1 cellular context compared by ENCODE assay signal in genomic region chr9:113462781-113463286, GRCh38.
TF ChIP-seq lines count a peak whose summit lies in the region.

No MANE protein-coding gene starts in this region.

TF ChIP-seq in H1, 55 proteins besides CTCF, POLR2A, EP300 and RAD21:
- TF ChIP-seq BACH1 (IDR thresholded peaks at IDR 0.05; ENCODE audit: low read length) (no peak), NANOG (IDR thresholded peaks at IDR 0.05; ENCODE audit: insufficient read depth, low read depth, low read length, poor library complexity, severe bottlenecking) (no peak), ATF2 (IDR thresholded peaks at IDR 0.05; ENCODE audit: low read length) (no peak), RBBP5 (IDR thresholded peaks at IDR 0.05; ENCODE audit: borderline replicate concordance, low read depth, low read length) (no peak), HDAC2 (IDR thresholded peaks at IDR 0.05; ENCODE audit: borderline replicate concordance in 1 of 2, low read depth in 2 of 2, low read length in 2 of 2) (no peak), GABPA (IDR thresholded peaks at IDR 0.05; ENCODE audit: borderline replicate concordance, insufficient read depth, low read length) (no peak), KDM5A (IDR thresholded peaks at IDR 0.05; ENCODE audit: low read length) (no peak), TAF7 (optimal IDR thresholded peaks at IDR 0.05; ENCODE audit: borderline replicate concordance, low read depth, low read length) (no peak), E2F6 (IDR thresholded peaks at IDR 0.05) (no peak), EZH2 (IDR thresholded peaks at IDR 0.05; ENCODE audit: low read depth, low read length, severe bottlenecking) (no peak), CHD7 (IDR thresholded peaks at IDR 0.05; ENCODE audit: insufficient replicate concordance, low read length) (no peak), TEAD4 (IDR thresholded peaks at IDR 0.05; ENCODE audit: low read depth, low read length) (no peak)
